Comparison of ENCODE assay signal across 35 cellular contexts in the genomic region with DNA sequence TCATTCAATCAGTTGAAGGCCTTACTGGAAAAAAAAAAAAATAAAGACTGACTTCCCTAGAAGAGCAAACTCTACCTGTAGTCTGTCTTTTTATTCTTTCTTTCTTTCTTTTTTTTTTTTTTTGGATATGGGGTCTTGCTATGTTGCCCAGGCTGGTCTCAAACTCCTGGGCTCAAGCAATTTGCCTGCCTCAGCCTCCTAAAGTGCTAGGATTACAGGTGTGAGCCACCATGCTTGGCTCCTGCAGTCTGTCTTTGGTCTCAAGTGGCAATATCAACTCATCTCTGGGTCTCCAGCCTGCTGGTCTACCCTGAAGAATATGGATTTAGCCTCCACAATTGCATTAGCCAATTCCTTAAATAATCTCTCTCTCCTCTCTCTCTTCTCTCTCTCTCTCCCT.
"Had no signal": no experiment of that assay in that cellular context is flagged by ENCODE, and none has a peak within 500 bp of the region (broad histone marks: within the 10 kb centered on the region; RNA-seq: fewer than 3 reads in every experiment).

No MANE protein-coding gene starts in this region.

- H3K36me3 ChIP-seq: MG63 had no signal

- H3K4me3 ChIP-seq: MG63 had no signal

- H3K9me3 ChIP-seq: MG63 had no signal

- H3K27me3 ChIP-seq: MG63 had no signal

- DNase-seq: Karpas-422, Kasumi-1, MG63, MM.1S, MV-4-11, NCI-H1048, NCI-H1092, NCI-H1092 treated with DMSO at 0.1 percent for 48 hours, NCI-H1105, NCI-H1105 treated with DMSO at 0.1 percent for 48 hours, NCI-H1417, NCI-H1417 treated with DMSO at 0.1 percent for 48 hours, NCI-H1436, NCI-H1436 treated with DMSO at 0.1 percent for 48 hours, NCI-H146, NCI-H1694, NCI-H1694 treated with DMSO at 0.1 percent for 48 hours, NCI-H187, NCI-H187 treated with DMSO at 0.1 percent for 48 hours, NCI-H1930, NCI-H2029, NCI-H2029 treated with DMSO at 0.1 percent for 48 hours, NCI-H2081, NCI-H2081 treated with DMSO at 0.1 percent for 48 hours, NCI-H2107, NCI-H2171, NCI-H2171 treated with DMSO at 0.1 percent for 48 hours, NCI-H2227 treated with DMSO at 0.1 percent for 48 hours, NCI-H226, NCI-H345, NCI-H446, NCI-H446 treated with DMSO at 0.1 percent for 48 hours, NCI-H510A, NCI-H510A treated with DMSO at 0.1 percent for 48 hours, NCI-H524 had no signal
